In genomic region chr2:238505119-238505891, GRCh38 we compare ENCODE assay signal across 16 cellular contexts.
DNase-seq lines count a peak whose midpoint lies in the region; ATAC-seq, FAIRE-seq and TF ChIP-seq lines count a peak whose summit lies in the region.
"Had no signal": no experiment of that assay in that cellular context is flagged by ENCODE, and none has a peak within 500 bp of the region (broad histone marks: within the 10 kb centered on the region; RNA-seq: fewer than 3 reads in every experiment).

No MANE protein-coding gene starts in this region.

- no peaks in the 10 kb centered on the region for H3K27me3 ChIP-seq in lower lobe of right lung (ENCODE audit: low read depth)
- H3K27me3 ChIP-seq: ovary had no signal

- H3K4me1 Mint-ChIP-seq in Calu3 (ENCODE audit: low read depth, unreplicated experiment): peaks cover 12% of the 10 kb centered on the region
- H3K4me1 Mint-ChIP-seq: B cell had no signal

- CTCF ChIA-PET in Calu3 (lab: Charles Lee): no interaction called here

- H3K27ac ChIP-seq in kidney (ENCODE audit: low read depth in 2 of 2, low read length in 2 of 2): no peak overlapping the region
- no peak overlapping the region for H3K27ac ChIP-seq in lower lobe of right lung
- H3K27ac ChIP-seq: ovary, tibial artery had no signal

- no TSS peak for BruUV-seq in Calu3 (replicated peaks; lab: Mats Ljungman, UMichigan)

- TF ChIP-seq CTCF in kidney (IDR thresholded peaks at IDR 0.05; ENCODE audit: borderline replicate concordance, extremely low read depth, insufficient read depth) (no peak), Calu3 (IDR thresholded peaks at IDR 0.05; ENCODE audit: unreplicated experiment) (no peak), lower lobe of right lung (IDR thresholded peaks at IDR 0.05) (no peak)

- no peaks in the 10 kb centered on the region for H3K9me3 ChIP-seq in kidney (ENCODE audit: control insufficient read depth in 1 of 2, low read length in 2 of 2)
- no peaks in the 10 kb centered on the region for H3K9me3 ChIP-seq in lower lobe of right lung
- H3K9me3 ChIP-seq: mucosa of descending colon, ovary, tibial artery had no signal

- no peaks in the 10 kb centered on the region for H3K9me3 Mint-ChIP-seq in Calu3 (ENCODE audit: low read depth, unreplicated experiment)

- H3K4me3 ChIP-seq in kidney (ENCODE audit: low read length in 2 of 2) (no peak overlapping the region), lower lobe of right lung (no peak overlapping the region)
- H3K4me3 ChIP-seq: mucosa of descending colon, ovary, tibial artery had no signal

- ATAC-seq in HG02885 (IDR thresholded peaks at IDR 0.05; ENCODE audit: poor library complexity, unreplicated experiment) (no peak), lower lobe of right lung (no peak)
- ATAC-seq: mucosa of descending colon had no signal

- H3K4me1 ChIP-seq in kidney (ENCODE audit: control insufficient read depth in 1 of 2, insufficient read depth in 1 of 2, low read depth in 1 of 2, low read length in 2 of 2) (peaks cover 0 to 2% of the 10 kb centered on the region in 2 donors), lower lobe of right lung (no peaks in the 10 kb centered on the region)
- H3K4me1 ChIP-seq: tibial artery had no signal

- intact Hi-C loops in kidney (cut with DNase I): no loop called here
- intact Hi-C loops in Calu3 (cut with micrococcal nuclease; ENCODE audit: unreplicated experiment): no loop called here
- intact Hi-C loops in lower lobe of right lung (cut with DNase I): no loop called here

- no peak for FAIRE-seq in kidney (lab: Jason Lieb, UNC)

- DNase-seq in COLO668 (lab: John Stamatoyannopoulos, UW; ENCODE audit: unreplicated experiment) (peak; percentile 31), HK-2 (ENCODE audit: unreplicated experiment) (peak; percentile 12), kidney (peak; percentile 35), Calu3 (no peak), kidney tubule cell (ENCODE audit: low spot score) (no peak), lower lobe of right lung (no peak)
- DNase-seq in activated CD8-positive, alpha-beta memory T cell treated with anti-CD3 and anti-CD28 coated beads, Interleukin-2, amount 50 U/mL, for 48 hours: peak; percentile 40
- DNase-seq: mucosa of descending colon; NCI-H2029; NCI-H510A treated with DMSO at 0.1 percent for 48 hours; stimulated activated CD4-positive, alpha-beta T cell treated with anti-CD3 and anti-CD28 coated beads, Interleukin-4, amount 100 ng/mL, for 4 hours had no signal

- no peak overlapping the region for H3K9ac ChIP-seq in kidney (ENCODE audit: low read length in 2 of 2)

- H3K27ac Mint-ChIP-seq in Calu3 (ENCODE audit: unreplicated experiment): no peak overlapping the region
- H3K27ac Mint-ChIP-seq: activated naive CD8-positive, alpha-beta T cell; B cell had no signal

- H3K4me3 Mint-ChIP-seq in Calu3 (ENCODE audit: low read depth, unreplicated experiment): no peak overlapping the region
- H3K4me3 Mint-ChIP-seq: activated naive CD8-positive, alpha-beta T cell; B cell had no signal

- peaks cover 8% of the 10 kb centered on the region for H3K36me3 Mint-ChIP-seq in Calu3 (ENCODE audit: insufficient read depth, unreplicated experiment)
- H3K36me3 Mint-ChIP-seq: activated naive CD8-positive, alpha-beta T cell had no signal

- peaks cover 18% of the 10 kb centered on the region for H3K27me3 Mint-ChIP-seq in Calu3 (ENCODE audit: unreplicated experiment)
- H3K27me3 Mint-ChIP-seq: activated naive CD8-positive, alpha-beta T cell; B cell had no signal

- H3K36me3 ChIP-seq in kidney (ENCODE audit: control insufficient read depth in 1 of 2, insufficient read depth in 2 of 2, low read length in 2 of 2) (no peaks in the 10 kb centered on the region), lower lobe of right lung (no peaks in the 10 kb centered on the region)
- H3K36me3 ChIP-seq: ovary, tibial artery had no signal

Comparison
In these comparisons a context has a peak if more than half of its experiments do, and no peak if none do; other contexts are left out.
1. DNase-seq: peak in COLO668 (single experiment), HK-2 (single experiment), activated CD8-positive, alpha-beta memory T cell treated with anti-CD3 and anti-CD28 coated beads, Interleukin-2, amount 50 U/mL, for 48 hours (single experiment) and kidney (single experiment); none in Calu3 (single experiment), kidney tubule cell (single experiment) and lower lobe of right lung (single experiment).